1 cellular context compared by ENCODE assay signal in the genomic region with DNA sequence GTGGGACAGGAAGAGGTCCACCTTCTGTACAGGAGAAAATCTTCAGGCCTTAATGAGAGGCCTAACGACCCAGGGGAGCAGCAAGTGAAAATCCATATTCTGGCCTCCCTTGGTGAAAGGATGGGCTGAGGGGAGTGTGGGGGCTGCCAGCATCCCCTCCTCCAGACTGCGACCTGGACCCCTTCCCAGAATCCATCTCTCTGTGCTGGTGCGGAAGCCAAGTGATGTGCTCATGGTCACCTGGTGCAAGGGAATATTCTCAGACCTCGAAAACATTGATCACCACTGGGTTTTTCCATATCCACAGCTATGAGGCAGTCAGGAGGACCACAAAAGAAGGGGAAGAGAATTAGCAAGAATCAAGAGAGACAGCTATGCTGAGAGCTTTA.
TF ChIP-seq lines count a peak whose summit lies in the region.

No MANE protein-coding gene starts in this region.

TF ChIP-seq in H1, 55 proteins besides CTCF, POLR2A, EP300 and RAD21:
- TF ChIP-seq PHF8 (conservative IDR thresholded peaks at IDR 0.05; ENCODE audit: low read depth, low read length) = no peak
- no peak for TF ChIP-seq ZNF274 (IDR thresholded peaks at IDR 0.05; ENCODE audit: borderline replicate concordance, extremely low read depth, low read length)
- no peak for TF ChIP-seq SP1 (IDR thresholded peaks at IDR 0.05; ENCODE audit: low read depth, low read length)
- no peak for TF ChIP-seq HDAC2 (IDR thresholded peaks at IDR 0.05; ENCODE audit: borderline replicate concordance in 1 of 2, low read depth in 2 of 2, low read length in 2 of 2)
- TF ChIP-seq RXRA (IDR thresholded peaks at IDR 0.05; ENCODE audit: insufficient read depth, low read depth, low read length) = no peak
TF ChIP-seq in H1: peak in this region for 0.
